In the genomic region with DNA sequence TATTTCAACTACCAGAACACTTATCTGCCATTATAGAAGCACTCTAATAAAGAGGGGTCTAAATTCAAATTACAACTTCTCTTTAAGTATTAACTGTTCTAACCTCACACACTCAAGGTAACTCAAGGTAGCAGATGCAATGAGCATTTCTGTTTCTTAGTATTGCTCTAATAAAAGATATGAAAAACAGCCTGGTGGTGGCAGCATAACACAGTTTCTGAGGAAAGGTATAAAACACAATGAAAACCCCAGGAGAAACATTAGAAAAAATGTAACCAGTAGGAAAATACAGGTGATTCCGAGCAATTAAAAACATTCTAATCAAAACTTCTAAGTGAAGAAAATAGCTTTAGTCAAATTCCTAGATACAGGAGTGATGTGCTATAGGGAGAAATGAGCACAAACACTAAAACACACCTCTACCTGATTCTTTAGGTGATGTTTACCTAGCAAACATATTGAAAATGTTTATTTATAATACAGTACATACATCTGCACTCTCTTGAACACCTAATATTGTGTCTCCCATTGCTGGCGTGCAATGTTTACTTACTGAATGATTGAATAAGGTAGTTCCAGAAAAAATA, we compare ENCODE assay signal across 8 cellular contexts. TPM values are rescaled to one million over a fixed set of nuclear protein-coding genes. Genes with fewer than 3 reads are reported as not detected.
DNase-seq lines count a peak whose midpoint lies in the region; ATAC-seq and TF ChIP-seq lines count a peak whose summit lies in the region.

No MANE protein-coding gene starts in this region.

- DNase-seq in Daoy (ENCODE audit: low read depth): peak; percentile 7
- peak; percentile 69 for DNase-seq in NCI-H1092 treated with DMSO at 0.1 percent for 48 hours (lab: John Stamatoyannopoulos, UW)
- DNase-seq in T-cell: peak in 29 of 34 experiments; percentile 9 to 62 (median 43)
- DNase-seq in choroid plexus epithelial cell (ENCODE audit: low read depth): peak; percentile 65
- DNase-seq in myocyte (ENCODE audit: low read depth): peak; percentile 62

- no peaks in the 10 kb centered on the region for H3K9me3 Mint-ChIP-seq in T-cell

- peaks cover 35 to 50% (median 43%) of the 10 kb centered on the region in 3 donors for H3K4me1 Mint-ChIP-seq in T-cell

- ATAC-seq in T-cell (replicated peaks in 1 of 4) (no peak), HG02840 (IDR thresholded peaks at IDR 0.05; ENCODE audit: low FRiP score, unreplicated experiment) (no peak), HG02588 (IDR thresholded peaks at IDR 0.05; ENCODE audit: unreplicated experiment) (no peak)

- no peaks in the 10 kb centered on the region for H3K27me3 Mint-ChIP-seq in T-cell

- H3K4me3 ChIP-seq in choroid plexus epithelial cell (ENCODE audit: low read depth, low read length): no peak overlapping the region

- peaks cover 12% of the 10 kb centered on the region for H3K36me3 Mint-ChIP-seq in T-cell

- TF ChIP-seq CTCF in 22Rv1 (IDR thresholded peaks at IDR 0.05) (peak; percentile 90), choroid plexus epithelial cell (conservative IDR thresholded peaks at IDR 0.05; ENCODE audit: low read depth, low read length) (peak; percentile 50)

- POLR2A ChIA-PET in T-cell (lab: Charles Lee): interaction anchor here (0.6 to 1.1 kb wide), 4 partner anchors 16 to 389 kb away, joined by 3 to 10 read pairs (median 4); no protein-coding TSS in a partner anchor

- H3K27ac ChIP-seq in 22Rv1: peak overlapping the region; percentile 38; the same call in 1 of the 2 replicates

- peak overlapping the region; percentile 78 to 89 for H3K27ac Mint-ChIP-seq in T-cell

- CTCF ChIA-PET in T-cell (lab: Charles Lee): interaction anchor here (0.5 to 3.9 kb wide), 14 partner anchors 8 to 538 kb away, joined by 3 to 44 read pairs (median 4); partner anchors contain the start of gene MRPS33 (in 1 of the 2)

- peak overlapping the region; percentile 68 to 99 (median 99) for H3K4me3 Mint-ChIP-seq in T-cell

RNA-seq across cellular contexts. Expression of gene MKRN1, which starts 3.5 kb away (rescaled TPM):
- total RNA-seq in Daoy (2014; rRNA removed; shearing (Covaris generic)): 55.5 and 61.4 TPM in 2 replicates
- 100 to 1,000 TPM; 108 to 146 (median 137) TPM for total RNA-seq in T-cell
- total RNA-seq in myocyte: 67.7 and 68.2 TPM in 2 replicates
- 92.6 TPM for polyA plus RNA-seq in myocyte (2012)

Comparison
In these comparisons a context has a peak if more than half of its experiments do, and no peak if none do; other contexts are left out.
1. DNase-seq: peak in every context shown above with its lines; median percentile 69 in NCI-H1092 treated with DMSO at 0.1 percent for 48 hours; 65 in choroid plexus epithelial cell; 62 in myocyte; 43 in T-cell; 7 in Daoy.